ENCODE assay signal across 1 cellular context in the genomic region with DNA sequence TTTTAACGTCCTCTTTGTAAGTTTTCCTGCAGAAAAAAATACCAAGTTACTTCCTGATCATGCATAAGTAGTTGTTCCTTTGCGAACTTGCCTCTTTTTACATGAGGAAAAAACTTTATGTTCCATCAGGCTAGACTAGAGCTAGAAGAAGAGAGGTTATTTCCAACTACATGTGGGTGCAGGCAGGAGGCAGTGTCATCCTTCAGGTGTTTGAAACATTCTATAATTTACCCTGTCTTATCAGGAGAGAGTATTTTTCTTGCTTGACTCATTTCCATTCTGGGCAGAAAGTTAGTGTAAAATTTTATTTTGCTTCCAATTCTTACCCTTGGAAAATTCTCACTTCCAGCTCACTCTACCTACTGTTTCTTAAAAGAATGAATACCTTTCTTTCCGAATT.
TF ChIP-seq lines count a peak whose summit lies in the region.

No MANE protein-coding gene starts in this region.

TF ChIP-seq in H1, 55 proteins besides CTCF, POLR2A, EP300 and RAD21 (continued from another document):
- TF ChIP-seq KDM4A (IDR thresholded peaks at IDR 0.05; ENCODE audit: low read depth, low read length, severe bottlenecking), result no peak
